27 cellular contexts compared by ENCODE assay signal in the genomic region with DNA sequence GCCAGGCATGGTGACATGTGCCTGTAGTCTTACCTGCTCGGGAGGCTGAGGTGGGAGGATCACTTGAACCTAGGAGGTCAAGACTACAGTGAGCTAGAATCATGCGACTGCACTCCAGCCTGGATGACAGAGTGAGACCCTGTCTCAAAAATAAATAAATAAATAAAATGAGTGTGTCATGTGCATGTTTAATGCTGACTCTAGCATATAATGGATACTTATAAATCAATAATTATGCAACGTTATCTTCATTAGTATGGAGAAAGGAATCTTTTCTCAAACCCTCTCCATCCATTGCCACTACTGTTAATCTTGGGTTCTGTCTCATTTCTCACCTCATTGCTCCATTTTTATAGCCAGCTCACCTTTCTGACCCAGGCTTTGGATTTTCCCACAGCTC.
"Had no signal": no experiment of that assay in that cellular context is flagged by ENCODE, and none has a peak within 500 bp of the region (broad histone marks: within the 10 kb centered on the region; RNA-seq: fewer than 3 reads in every experiment).

No MANE protein-coding gene starts in this region.

- H3K4me3 ChIP-seq: lower lobe of right lung, ovary, sigmoid colon, stomach, testis, thyroid gland, transverse colon, upper lobe of left lung, vagina had no signal

- H3K27ac ChIP-seq: lower lobe of right lung, ovary, sigmoid colon, stomach, testis, thyroid gland, transverse colon, upper lobe of left lung, vagina had no signal

- FAIRE-seq: keratinocyte had no signal

- H3K4me1 ChIP-seq: lower lobe of right lung, sigmoid colon, stomach, testis, thyroid gland, transverse colon, vagina had no signal

- DNase-seq: hippocampal formation; kidney glomerular epithelial cell; left cardiac atrium; left ventricle myocardium superior; lower lobe of right lung; mammary epithelial cell; mesenchymal stem cell; naive B cell; ovary; retina; right cardiac atrium; sigmoid colon; stimulated activated CD4-positive, alpha-beta T cell treated with anti-CD3 and anti-CD28 coated beads, Interleukin-12 subunit alpha, Interleukin-12 subunit beta, amount 100 ng/mL, for 4 hours; stimulated activated CD4-positive, alpha-beta T cell treated with anti-CD3 and anti-CD28 coated beads, Interleukin-15, amount 100 ng/mL, for 24 hours; stimulated activated CD4-positive, alpha-beta T cell treated with anti-CD3 and anti-CD28 coated beads, Interleukin-2, amount 100 ng/mL, for 24 hours; stimulated activated CD4-positive, alpha-beta T cell treated with anti-CD3 and anti-CD28 coated beads, Interleukin-4, amount 100 ng/mL, for 1 hour; stimulated activated naive B cell treated with anti-CD40 and anti-IgM and Interleukin-4, amounts not matched to agents 10 μg/mL and 1 μg/mL and 100 μg/mL, for 72 hours; stimulated activated naive CD8-positive, alpha-beta T cell treated with anti-CD3 and anti-CD28 coated beads, Interleukin-15, Interleukin-2, amounts not matched to agents 100 U/mL and 50 U/mL, for 24 hours; stomach; testis; thyroid gland; transverse colon; upper lobe of left lung had no signal

- H3K36me3 ChIP-seq: lower lobe of right lung, ovary, sigmoid colon, stomach, thyroid gland, transverse colon, upper lobe of left lung, vagina had no signal

- H3K9me3 ChIP-seq: lower lobe of right lung, sigmoid colon, stomach, testis, thyroid gland, transverse colon, upper lobe of left lung, vagina had no signal

- H3K27me3 ChIP-seq: ovary, sigmoid colon, stomach, testis, thyroid gland, transverse colon, upper lobe of left lung, vagina had no signal

- ATAC-seq: left cardiac atrium; left lobe of liver; left ventricle myocardium superior; lower lobe of right lung; natural killer cell treated with Interleukin-12 subunit alpha and Interleukin-12 subunit beta and Interleukin-15 and Interleukin-18, amount 100 ng/mL, for 72 hours; right cardiac atrium; stimulated activated naive B cell treated with anti-CD40 and anti-IgM and Interleukin-4, amounts not matched to agents 10 μg/mL and 1 μg/mL and 100 μg/mL, for 72 hours; stimulated activated naive CD8-positive, alpha-beta T cell treated with anti-CD3 and anti-CD28 coated beads, Interleukin-15, Interleukin-2, amounts not matched to agents 100 U/mL and 50 U/mL, for 24 hours had no signal
